In genomic region chr10:5873515-5873995, GRCh38 we compare ENCODE assay signal across 8 cellular contexts. TPM values are rescaled to one million over a fixed set of nuclear protein-coding genes. Genes with fewer than 3 reads are reported as not detected.
DNase-seq lines count a peak whose midpoint lies in the region; ATAC-seq and TF ChIP-seq lines count a peak whose summit lies in the region.

No MANE protein-coding gene starts in this region.

- intact Hi-C loops in left colon (cut with DNase I, micrococcal nuclease), result loop anchor here in 1 of 2 donors (10.0 kb wide), 1 partner anchor 59 kb away; the partner anchor contains the start of gene GDI2

- H3K4me3 ChIP-seq in WI38 (ENCODE audit: low read depth, low read length), result no peak overlapping the region

- ATAC-seq in HG02798 (IDR thresholded peaks at IDR 0.05; ENCODE audit: poor library complexity, unreplicated experiment), result peak; percentile 87
- ATAC-seq in left colon, result peak; percentile 89

- no peak overlapping the region for H3K27ac ChIP-seq in caudate nucleus (ENCODE audit: low read depth, low read length)

- DNase-seq in NCI-H82 (lab: John Stamatoyannopoulos, UW) (peak; percentile 52), NCI-H82 treated with DMSO at 0.1 percent for 48 hours (lab: John Stamatoyannopoulos, UW; ENCODE audit: unreplicated experiment) (no peak), NCI-H2171 (lab: John Stamatoyannopoulos, UW) (peak; percentile 3), caudate nucleus (lab: John Stamatoyannopoulos, UW) (peak in 44 of 61 donors; percentile 8 to 76 (median 48)), left colon (peak in 1 of 2 donors; percentile 74)
- peak; percentile 57 to 66 for DNase-seq in stimulated activated CD4-positive, alpha-beta T cell treated with anti-CD3 and anti-CD28 coated beads, Interleukin-4, amount 100 ng/mL, for 4 hours

- peak; percentile 47 for TF ChIP-seq CTCF in WI38 (IDR thresholded peaks at IDR 0.05; ENCODE audit: low read depth, low read length)

RNA-seq across cellular contexts. Expression of gene ANKRD16, which starts 16.1 kb away (rescaled TPM):
- total RNA-seq in left colon, result 1 to 10 TPM; 6.7 to 7.1 TPM

RNA-seq across cellular contexts. Expression of gene FBH1, which starts 16.5 kb away (rescaled TPM):
- 10 to 100 TPM; 75.3 to 89.7 TPM for total RNA-seq in left colon
